13 cellular contexts compared by ENCODE assay signal in the genomic region with DNA sequence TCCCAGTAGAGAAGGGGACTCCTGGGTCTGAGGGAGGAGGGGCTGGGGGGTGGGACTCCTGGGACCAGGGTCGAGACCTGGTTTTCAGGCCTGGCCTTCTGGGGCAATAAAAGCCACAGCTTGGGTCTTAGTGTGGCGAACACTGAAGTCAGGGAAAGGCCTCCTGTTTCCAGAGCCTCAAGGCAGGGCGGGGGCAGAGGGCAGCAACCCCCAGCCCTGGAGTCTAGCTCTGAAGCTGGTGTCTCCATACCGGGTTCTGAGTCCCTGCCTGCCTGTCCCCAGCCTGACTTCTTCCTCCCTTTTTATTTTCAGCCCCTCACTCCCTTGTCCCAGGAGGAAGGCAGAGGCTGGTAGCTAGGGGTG. TPM values are rescaled to one million over a fixed set of nuclear protein-coding genes. Genes with fewer than 3 reads are reported as not detected.
DNase-seq lines count a peak whose midpoint lies in the region; ATAC-seq lines count a peak whose summit lies in the region.
"Had no signal": no experiment of that assay in that cellular context is flagged by ENCODE, and none has a peak within 500 bp of the region (broad histone marks: within the 10 kb centered on the region; RNA-seq: fewer than 3 reads in every experiment).

No MANE protein-coding gene starts in this region.

- intact Hi-C loops in activated T-helper 1 cell treated with anti-CD3 and anti-CD28 coated beads, Interleukin-12 subunit alpha, Interleukin-12 subunit beta, Interleukin-2, Interleukin-4 antibody, amounts not matched to agents 30 ng/mL and 10 ng/mL and 1 ng/mL, durations not matched to agents 14 hours and 24 hours and 36 hours (cut with micrococcal nuclease), result no loop called here

- 0 out of 2 replicates have a peak, but pooled peaks cover 2% of the 10 kb centered on the region for H3K27me3 ChIP-seq in ACC112 (ENCODE audit: insufficient read depth, low read length)
- H3K27me3 ChIP-seq in H7 (ENCODE audit: control insufficient read depth, insufficient read depth, low read length), result peaks cover 53% of the 10 kb centered on the region
- H3K27me3 ChIP-seq in mesendoderm (ENCODE audit: insufficient read depth, low read length, poor library complexity), result peaks cover 15% of the 10 kb centered on the region

- no peak overlapping the region for H2AFZ ChIP-seq in ACC112 (ENCODE audit: low read length, unreplicated experiment)

- no peak overlapping the region for H2BK5ac ChIP-seq in mesendoderm (ENCODE audit: low read length)

- H2BK15ac ChIP-seq in mesendoderm (replicated peaks; ENCODE audit: low read depth), result no peak overlapping the region

- peaks cover 14% of the 10 kb centered on the region for H3K4me1 ChIP-seq in ACC112 (ENCODE audit: control insufficient read depth, insufficient read depth, low read length, unreplicated experiment)
- peaks cover 4% of the 10 kb centered on the region for H3K4me1 ChIP-seq in mesendoderm (ENCODE audit: control insufficient read depth, low read depth, low read length)

- H3K4me1 Mint-ChIP-seq in activated T-helper 1 cell treated with anti-CD3 and anti-CD28 coated beads, Interleukin-12 subunit alpha, Interleukin-12 subunit beta, Interleukin-2, Interleukin-4 antibody, amounts not matched to agents 30 ng/mL and 10 ng/mL and 1 ng/mL, durations not matched to agents 14 hours and 24 hours and 36 hours (ENCODE audit: low read depth), result peaks cover 25% of the 10 kb centered on the region
- H3K4me1 Mint-ChIP-seq in effector memory CD8-positive, alpha-beta T cell (ENCODE audit: low read depth in 2 of 2), result peaks cover 38 to 58% of the 10 kb centered on the region in 2 donors

- H3K9me3 Mint-ChIP-seq in activated T-helper 1 cell treated with anti-CD3 and anti-CD28 coated beads, Interleukin-12 subunit alpha, Interleukin-12 subunit beta, Interleukin-2, Interleukin-4 antibody, amounts not matched to agents 30 ng/mL and 10 ng/mL and 1 ng/mL, durations not matched to agents 14 hours and 24 hours and 36 hours, result no peaks in the 10 kb centered on the region
- no peaks in the 10 kb centered on the region for H3K9me3 Mint-ChIP-seq in effector memory CD8-positive, alpha-beta T cell

- H3K79me2 ChIP-seq in ACC112 (ENCODE audit: control insufficient read depth, insufficient read depth, low read length, unreplicated experiment) (peaks cover 18% of the 10 kb centered on the region), mesendoderm (ENCODE audit: control insufficient read depth, insufficient read depth, low read length) (peaks cover 11% of the 10 kb centered on the region)

- no peak for ATAC-seq in effector memory CD8-positive, alpha-beta T cell (replicated peaks)
- ATAC-seq: left lobe of liver had no signal

- H3K18ac ChIP-seq in mesendoderm (ENCODE audit: low read length), result no peak overlapping the region

- no peak overlapping the region for H3K23ac ChIP-seq in mesendoderm (ENCODE audit: low read length)

- peaks cover 5% of the 10 kb centered on the region for H3K79me1 ChIP-seq in mesendoderm (ENCODE audit: low read length)

- peaks cover 47% of the 10 kb centered on the region for H3K27me3 Mint-ChIP-seq in activated T-helper 1 cell treated with anti-CD3 and anti-CD28 coated beads, Interleukin-12 subunit alpha, Interleukin-12 subunit beta, Interleukin-2, Interleukin-4 antibody, amounts not matched to agents 30 ng/mL and 10 ng/mL and 1 ng/mL, durations not matched to agents 14 hours and 24 hours and 36 hours (ENCODE audit: insufficient read depth)
- peaks cover 32 to 51% of the 10 kb centered on the region in 2 donors for H3K27me3 Mint-ChIP-seq in effector memory CD8-positive, alpha-beta T cell

- H3K27ac Mint-ChIP-seq in activated T-helper 1 cell treated with anti-CD3 and anti-CD28 coated beads, Interleukin-12 subunit alpha, Interleukin-12 subunit beta, Interleukin-2, Interleukin-4 antibody, amounts not matched to agents 30 ng/mL and 10 ng/mL and 1 ng/mL, durations not matched to agents 14 hours and 24 hours and 36 hours, result no peak overlapping the region
- H3K27ac Mint-ChIP-seq in effector memory CD8-positive, alpha-beta T cell, result no peak overlapping the region

- no peak overlapping the region for H2AK5ac ChIP-seq in mesendoderm (ENCODE audit: low read length)

- H3K36me3 ChIP-seq in ACC112 (ENCODE audit: insufficient read depth, low read length), result peaks cover under 1% of the 10 kb centered on the region; the same call in 1 of the 2 replicates
- peaks cover 8% of the 10 kb centered on the region for H3K36me3 ChIP-seq in H7 (replicated peaks; ENCODE audit: control insufficient read depth, insufficient read depth, low read length)
- peaks cover 3% of the 10 kb centered on the region for H3K36me3 ChIP-seq in mesendoderm (ENCODE audit: control insufficient read depth, insufficient read depth, low read length)
- H3K36me3 ChIP-seq: ovary had no signal

- H3K4me3 Mint-ChIP-seq in activated T-helper 1 cell treated with anti-CD3 and anti-CD28 coated beads, Interleukin-12 subunit alpha, Interleukin-12 subunit beta, Interleukin-2, Interleukin-4 antibody, amounts not matched to agents 30 ng/mL and 10 ng/mL and 1 ng/mL, durations not matched to agents 14 hours and 24 hours and 36 hours, result peak overlapping the region; percentile 77
- H3K4me3 Mint-ChIP-seq in effector memory CD8-positive, alpha-beta T cell, result peak overlapping the region in 1 of 2 donors; percentile 93

- H2BK120ac ChIP-seq in mesendoderm (ENCODE audit: low read depth, low read length), result no peak overlapping the region

- H3K4me3 ChIP-seq in ACC112 (ENCODE audit: low read depth, low read length) (peak overlapping the region; percentile 73), H7 (ENCODE audit: insufficient read depth, low read depth, low read length) (peak overlapping the region; percentile 46), mesendoderm (ENCODE audit: low read length) (no peak overlapping the region)
- H3K4me3 ChIP-seq: ovary had no signal

- no peak for DNase-seq in H7
- no peak for DNase-seq in activated T-helper 1 cell treated with anti-CD3 and anti-CD28 coated beads, Interleukin-12 subunit alpha, Interleukin-12 subunit beta, Interleukin-2, Interleukin-4 antibody, amounts not matched to agents 30 ng/mL and 10 ng/mL and 1 ng/mL, durations not matched to agents 14 hours and 24 hours and 36 hours (ENCODE audit: low spot score)
- no peak for DNase-seq in mesendoderm
- DNase-seq in stimulated activated CD4-positive, alpha-beta T cell treated with anti-CD3 and anti-CD28 coated beads, Interleukin-12 subunit alpha, Interleukin-12 subunit beta, amount 100 ng/mL, for 4 hours, result no peak
- no peak for DNase-seq in foreskin melanocyte
- no peak for DNase-seq in substantia nigra (lab: John Stamatoyannopoulos, UW)
- no peak for DNase-seq in effector memory CD8-positive, alpha-beta T cell
- DNase-seq: MV-4-11, NCI-H446 treated with DMSO at 0.1 percent for 48 hours had no signal

- H3K36me3 Mint-ChIP-seq in activated T-helper 1 cell treated with anti-CD3 and anti-CD28 coated beads, Interleukin-12 subunit alpha, Interleukin-12 subunit beta, Interleukin-2, Interleukin-4 antibody, amounts not matched to agents 30 ng/mL and 10 ng/mL and 1 ng/mL, durations not matched to agents 14 hours and 24 hours and 36 hours (ENCODE audit: low read depth), result peaks cover 12% of the 10 kb centered on the region
- peaks cover 16% of the 10 kb centered on the region for H3K36me3 Mint-ChIP-seq in effector memory CD8-positive, alpha-beta T cell (ENCODE audit: insufficient read depth)

- H3K27ac ChIP-seq in ACC112 (ENCODE audit: low read depth, low read length), result no peak overlapping the region
- no peak overlapping the region for H3K27ac ChIP-seq in mesendoderm (ENCODE audit: low read depth, low read length)
- H3K27ac ChIP-seq in substantia nigra (ENCODE audit: low read depth, low read length, poor library complexity, severe bottlenecking), result no peak overlapping the region
- H3K27ac ChIP-seq: ovary had no signal

- H3K9ac ChIP-seq in mesendoderm (ENCODE audit: low read length), result peak overlapping the region; percentile 66

- H3K4ac ChIP-seq in mesendoderm (ENCODE audit: low read depth, low read length), result no peak overlapping the region

- H3K56ac ChIP-seq in mesendoderm (ENCODE audit: low read length), result peak overlapping the region; percentile 87

- WGBS in mesendoderm (ENCODE audit: extremely low coverage, insufficient coverage, low lambda C conversion rate), result no CpG with 5 or more reads among the region's 4 CpGs

- no peak overlapping the region for H4K8ac ChIP-seq in mesendoderm (ENCODE audit: low read depth, low read length)

- peak overlapping the region; percentile 45 for H3K4me2 ChIP-seq in mesendoderm (ENCODE audit: low read length)

- no peak overlapping the region for H4K5ac ChIP-seq in mesendoderm (ENCODE audit: low read length)

RNA-seq across cellular contexts. Expression of a gene that starts 0.3 kb away (rescaled TPM):
- 4.4 and 4.8 TPM in 2 replicates for total RNA-seq in H7 (2014; rRNA removed; shearing (Covaris generic))
- 0.16 and 0.17 TPM in 2 replicates for total RNA-seq in activated T-helper 1 cell treated with anti-CD3 and anti-CD28 coated beads, Interleukin-12 subunit alpha, Interleukin-12 subunit beta, Interleukin-2, Interleukin-4 antibody, amounts not matched to agents 30 ng/mL and 10 ng/mL and 1 ng/mL, durations not matched to agents 14 hours and 24 hours and 36 hours
- 2.2 TPM for polyA plus RNA-seq in mesendoderm (2013, experiment 1 of 2)
- 2.1 TPM for polyA plus RNA-seq in mesendoderm (2013, experiment 2 of 2)

RNA-seq across cellular contexts. Expression of a gene that starts 1.8 kb away (rescaled TPM):
- 110 and 111 TPM in 2 replicates for total RNA-seq in H7 (2014; rRNA removed; shearing (Covaris generic))
- total RNA-seq in activated T-helper 1 cell treated with anti-CD3 and anti-CD28 coated beads, Interleukin-12 subunit alpha, Interleukin-12 subunit beta, Interleukin-2, Interleukin-4 antibody, amounts not matched to agents 30 ng/mL and 10 ng/mL and 1 ng/mL, durations not matched to agents 14 hours and 24 hours and 36 hours, result 70.9 and 74.2 TPM in 2 replicates
- 243 TPM for polyA plus RNA-seq in mesendoderm (2013, experiment 1 of 2)
- polyA plus RNA-seq in mesendoderm (2013, experiment 2 of 2), result 238 TPM

RNA-seq across cellular contexts. Expression of a gene that starts 29.0 kb away (rescaled TPM):
- total RNA-seq in H7 (2014; rRNA removed; shearing (Covaris generic)), result not detected in 2 replicates
- 0.61 TPM in 1 of 2 replicates, not detected in the other for total RNA-seq in activated T-helper 1 cell treated with anti-CD3 and anti-CD28 coated beads, Interleukin-12 subunit alpha, Interleukin-12 subunit beta, Interleukin-2, Interleukin-4 antibody, amounts not matched to agents 30 ng/mL and 10 ng/mL and 1 ng/mL, durations not matched to agents 14 hours and 24 hours and 36 hours
- 0.13 TPM for polyA plus RNA-seq in mesendoderm (2013, experiment 1 of 2)
- polyA plus RNA-seq in mesendoderm (2013, experiment 2 of 2), result 0.14 TPM
- total RNA-seq: left lobe of liver, ovary had no signal
- polyA plus RNA-seq: CD14-positive monocyte, ovary had no signal

RNA-seq across cellular contexts. Expression of a gene that starts 29.4 kb away (rescaled TPM):
- total RNA-seq in H7 (2014; rRNA removed; shearing (Covaris generic)), result 11.5 and 17.4 TPM in 2 replicates
- 7.7 and 14.9 TPM in 2 replicates for total RNA-seq in activated T-helper 1 cell treated with anti-CD3 and anti-CD28 coated beads, Interleukin-12 subunit alpha, Interleukin-12 subunit beta, Interleukin-2, Interleukin-4 antibody, amounts not matched to agents 30 ng/mL and 10 ng/mL and 1 ng/mL, durations not matched to agents 14 hours and 24 hours and 36 hours
- polyA plus RNA-seq in mesendoderm (2013, experiment 1 of 2), result 4.8 TPM
- polyA plus RNA-seq in mesendoderm (2013, experiment 2 of 2), result 4.9 TPM

RNA-seq across cellular contexts. Expression of a gene that starts 52.6 kb away (rescaled TPM):
- total RNA-seq in H7 (2014; rRNA removed; shearing (Covaris generic)), result 80.6 and 97.8 TPM in 2 replicates
- 96.0 and 100 TPM in 2 replicates for total RNA-seq in activated T-helper 1 cell treated with anti-CD3 and anti-CD28 coated beads, Interleukin-12 subunit alpha, Interleukin-12 subunit beta, Interleukin-2, Interleukin-4 antibody, amounts not matched to agents 30 ng/mL and 10 ng/mL and 1 ng/mL, durations not matched to agents 14 hours and 24 hours and 36 hours
- 35.4 TPM for polyA plus RNA-seq in mesendoderm (2013, experiment 1 of 2)
- 37.3 TPM for polyA plus RNA-seq in mesendoderm (2013, experiment 2 of 2)
